ENCODE assay signal across 8 cellular contexts in the genomic region with DNA sequence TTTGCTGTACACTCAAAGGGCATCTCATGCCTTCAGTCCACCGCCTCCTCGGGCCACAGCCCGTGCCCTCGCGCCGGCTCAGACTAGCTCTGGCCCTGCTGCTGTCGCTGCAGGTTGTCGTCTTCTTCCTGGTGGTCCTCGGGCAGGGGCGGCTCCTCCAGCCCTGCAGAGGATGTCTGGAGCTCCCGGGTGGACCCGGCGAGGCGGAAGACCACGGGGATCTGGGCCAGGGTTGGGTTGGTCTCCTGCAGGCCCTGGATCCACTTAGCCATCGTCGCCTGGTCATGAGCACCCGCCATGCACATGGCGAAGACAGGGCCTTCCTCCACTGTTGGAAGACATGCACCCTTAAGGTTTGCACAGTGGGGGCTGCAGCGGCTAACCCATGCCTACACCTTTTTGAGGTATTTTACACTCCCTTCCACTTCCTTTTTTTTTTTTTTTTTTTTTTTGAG. TPM values are rescaled to one million over a fixed set of nuclear protein-coding genes. Genes with fewer than 3 reads are reported as not detected.
A peak's percentile ranks its signal among the peaks of the same experiment; 100 is the strongest.
DNase-seq lines count a peak whose midpoint lies in the region; ATAC-seq and TF ChIP-seq lines count a peak whose summit lies in the region.

No MANE protein-coding gene starts in this region.

- DNase-seq in RWPE2 (ENCODE audit: low spot score), result no peak
- DNase-seq in fibroblast of lung (ENCODE audit: low read depth in 2 of 2), result no peak
- peak; percentile 2 to 26 for DNase-seq in trophoblast cell
- no peak for DNase-seq in inferior parietal cortex (ENCODE audit: extremely low spot score)
- DNase-seq in DMS114 treated with DMSO at 0.1 percent for 48 hours (lab: John Stamatoyannopoulos, UW; ENCODE audit: unreplicated experiment), result no peak
- DNase-seq in activated CD8-positive, alpha-beta memory T cell treated with anti-CD3 and anti-CD28 coated beads for 24 hours, result no peak

- H2BK12ac ChIP-seq in trophoblast cell (ENCODE audit: low read length), result no peak overlapping the region

- H2BK120ac ChIP-seq in trophoblast cell (ENCODE audit: insufficient read depth, low read length, poor library complexity), result peak overlapping the region; percentile 82

- H3K23ac ChIP-seq in trophoblast cell (ENCODE audit: low read length), result no peak overlapping the region

- H2AFZ ChIP-seq in fibroblast of lung (ENCODE audit: low read length), result peak overlapping the region; percentile 87
- H2AFZ ChIP-seq in trophoblast cell (ENCODE audit: insufficient read depth, low read length, poor library complexity), result peak overlapping the region; percentile 38

- H4K91ac ChIP-seq in trophoblast cell (ENCODE audit: low read depth, low read length), result peak overlapping the region; percentile 82

- H3K4me3 ChIP-seq in RWPE2 (ENCODE audit: severe bottlenecking) (peak overlapping the region; percentile 65), fibroblast of lung (replicated peaks in 1 of 4; ENCODE audit: control extremely low read depth in 1 of 4, insufficient read depth in 1 of 4, low read depth in 3 of 4, low read length in 4 of 4) (peak overlapping the region; percentile 31 to 74 (median 66)), trophoblast cell (ENCODE audit: low read depth, low read length) (peak overlapping the region; percentile 55)

- peak overlapping the region; percentile 26 for H3K9ac ChIP-seq in fibroblast of lung (ENCODE audit: insufficient read depth, low read length)
- peak overlapping the region; percentile 69 for H3K9ac ChIP-seq in trophoblast cell (ENCODE audit: low read length)

- no CpG with 5 or more reads among the region's 20 CpGs for WGBS in trophoblast cell (ENCODE audit: extremely low coverage, insufficient coverage, insufficient read length)

- peak overlapping the region; percentile 94 for H4K12ac ChIP-seq in trophoblast cell (ENCODE audit: low read depth, low read length)

- H3K4me1 ChIP-seq in RWPE2 (ENCODE audit: insufficient read depth, poor library complexity, severe bottlenecking) (no peaks in the 10 kb centered on the region), fibroblast of lung (ENCODE audit: control insufficient read depth, extremely low read depth, insufficient read depth, low read length) (peaks cover 6% of the 10 kb centered on the region), trophoblast cell (ENCODE audit: control insufficient read depth in 1 of 2, insufficient read depth in 2 of 2, low read length in 2 of 2) (peaks cover 19 to 23% of the 10 kb centered on the region in 2 experiments)

- peak overlapping the region; percentile 96 for H4K8ac ChIP-seq in trophoblast cell (ENCODE audit: low read depth, low read length)

- no peaks in the 10 kb centered on the region for H3K36me3 ChIP-seq in RWPE2 (ENCODE audit: low read depth)
- no peaks in the 10 kb centered on the region for H3K36me3 ChIP-seq in fibroblast of lung (ENCODE audit: control insufficient read depth, insufficient read depth, low read length)
- H3K36me3 ChIP-seq in trophoblast cell (ENCODE audit: control insufficient read depth in 1 of 2, insufficient read depth in 2 of 2, low read length in 2 of 2), result peaks cover 3 to 4% of the 10 kb centered on the region in 2 experiments

- ATAC-seq in GM18870 (IDR thresholded peaks at IDR 0.05; ENCODE audit: unreplicated experiment), result peak; percentile 21
- peak; percentile 19 for ATAC-seq in HG02763 (IDR thresholded peaks at IDR 0.05; ENCODE audit: unreplicated experiment)
- peak; percentile 31 for ATAC-seq in RWPE2 (ENCODE audit: low read depth)

- TF ChIP-seq CTCF in RWPE2 (IDR thresholded peaks at IDR 0.05; ENCODE audit: poor library complexity, severe bottlenecking) (no peak), fibroblast of lung (conservative IDR thresholded peaks at IDR 0.05 in 1 of 2, IDR thresholded peaks at IDR 0.05 in 1 of 2; ENCODE audit: low read depth in 1 of 2, low read length in 2 of 2) (no peak)

- H3K18ac ChIP-seq in trophoblast cell (ENCODE audit: low read length), result peak overlapping the region; percentile 83

- H3K14ac ChIP-seq in trophoblast cell (ENCODE audit: low read length), result peak overlapping the region; percentile 82

- H3K27ac ChIP-seq in RWPE2 (ENCODE audit: poor library complexity, severe bottlenecking) (peak overlapping the region; percentile 68), fibroblast of lung (ENCODE audit: insufficient read depth, low read length) (peak overlapping the region; percentile 44), trophoblast cell (ENCODE audit: low read depth, low read length) (peak overlapping the region; percentile 15)

- peak overlapping the region; percentile 96 for H2AK5ac ChIP-seq in trophoblast cell (ENCODE audit: low read length)

- H2BK5ac ChIP-seq in trophoblast cell (ENCODE audit: low read depth, low read length, poor library complexity), result peak overlapping the region; percentile 7

- H3K4me2 ChIP-seq in fibroblast of lung (ENCODE audit: extremely low read depth, insufficient read depth, low read length) (peak overlapping the region; percentile 83), trophoblast cell (ENCODE audit: low read length) (peak overlapping the region; percentile 79)

- H3K4ac ChIP-seq in trophoblast cell (ENCODE audit: low read depth, low read length), result peak overlapping the region; percentile 74

- H4K20me1 ChIP-seq in fibroblast of lung (ENCODE audit: control insufficient read depth, extremely low read depth, insufficient read depth, low read length), result no peaks in the 10 kb centered on the region

- H3K79me2 ChIP-seq in fibroblast of lung (ENCODE audit: control insufficient read depth, insufficient read depth, low read length), result no peaks in the 10 kb centered on the region
- H3K79me2 ChIP-seq in trophoblast cell (ENCODE audit: control insufficient read depth, insufficient read depth, low read length, poor library complexity), result peaks cover 4% of the 10 kb centered on the region

- no peaks in the 10 kb centered on the region for H3K9me3 ChIP-seq in RWPE2 (ENCODE audit: severe bottlenecking)
- H3K9me3 ChIP-seq in fibroblast of lung (ENCODE audit: control insufficient read depth, insufficient read depth, low read depth, low read length), result no peaks in the 10 kb centered on the region
- no peaks in the 10 kb centered on the region for H3K9me3 ChIP-seq in trophoblast cell (ENCODE audit: insufficient read depth, low read depth, low read length)

- H3K27me3 ChIP-seq in RWPE2 (ENCODE audit: insufficient read depth, poor library complexity, severe bottlenecking) (no peaks in the 10 kb centered on the region), fibroblast of lung (ENCODE audit: control insufficient read depth, insufficient read depth, low read length) (no peaks in the 10 kb centered on the region), trophoblast cell (ENCODE audit: insufficient read depth, low read length) (no peaks in the 10 kb centered on the region)

- peaks cover 4% of the 10 kb centered on the region for H3K79me1 ChIP-seq in trophoblast cell (ENCODE audit: low read length)

RNA-seq across cellular contexts. Expression of gene ZNF653, which starts 0.5 kb away (rescaled TPM):
- 3.5 and 3.6 TPM in 2 replicates for total RNA-seq in fibroblast of lung
- polyA plus RNA-seq in fibroblast of lung, result 3.1 and 5.5 TPM in 2 replicates
- 2.8 and 3.5 TPM in 2 replicates for polyA plus RNA-seq in fibroblast of lung (2012)
- polyA minus RNA-seq in fibroblast of lung (ENCODE audit: low replicate concordance), result 4.0 and 4.4 TPM in 2 replicates
- polyA plus RNA-seq in trophoblast cell (2013), result 5.9 and 6.1 TPM in 2 replicates

RNA-seq across cellular contexts. Expression of gene ECSIT, which starts 22.8 kb away (rescaled TPM):
- 33.5 and 49.1 TPM in 2 replicates for total RNA-seq in fibroblast of lung
- polyA plus RNA-seq in fibroblast of lung, result 19.3 and 22.6 TPM in 2 replicates
- polyA plus RNA-seq in fibroblast of lung (2012), result 22.3 and 22.7 TPM in 2 replicates
- polyA minus RNA-seq in fibroblast of lung (ENCODE audit: low replicate concordance), result 49.5 and 93.5 TPM in 2 replicates
- polyA plus RNA-seq in trophoblast cell (2013), result 20.3 and 22.0 TPM in 2 replicates

RNA-seq across cellular contexts. Expression of gene ELAVL3, which starts 25.3 kb away (rescaled TPM):
- under 0.01 TPM in 1 of 2 replicates, not detected in the other for total RNA-seq in fibroblast of lung
- polyA plus RNA-seq in fibroblast of lung, result not detected in 2 replicates
- polyA plus RNA-seq in fibroblast of lung (2012), result not detected in 2 replicates
- polyA minus RNA-seq in fibroblast of lung (ENCODE audit: low replicate concordance), result not detected in 2 replicates
- polyA plus RNA-seq in trophoblast cell (2013), result 0.07 and 0.10 TPM in 2 replicates

RNA-seq across cellular contexts. Expression of gene CNN1, which starts 32.5 kb away (rescaled TPM):
- total RNA-seq in fibroblast of lung, result 17.2 and 20.3 TPM in 2 replicates
- 24.0 and 83.9 TPM in 2 replicates for polyA plus RNA-seq in fibroblast of lung
- 21.5 and 75.0 TPM in 2 replicates for polyA plus RNA-seq in fibroblast of lung (2012)
- polyA minus RNA-seq in fibroblast of lung (ENCODE audit: low replicate concordance), result 4.1 and 29.5 TPM in 2 replicates
- 139 and 140 TPM in 2 replicates for polyA plus RNA-seq in trophoblast cell (2013)

RNA-seq across cellular contexts. Expression of gene ELOF1, which starts 52.9 kb away (rescaled TPM):
- 28.2 and 29.6 TPM in 2 replicates for total RNA-seq in fibroblast of lung
- 52.2 and 57.8 TPM in 2 replicates for polyA plus RNA-seq in fibroblast of lung
- polyA plus RNA-seq in fibroblast of lung (2012), result 55.7 and 87.0 TPM in 2 replicates
- polyA minus RNA-seq in fibroblast of lung (ENCODE audit: low replicate concordance), result 51.1 and 67.5 TPM in 2 replicates
- 68.7 and 69.1 TPM in 2 replicates for polyA plus RNA-seq in trophoblast cell (2013)

Comparison
In these comparisons a context has a peak if more than half of its experiments do, and no peak if none do; other contexts are left out.
1. DNase-seq: peak in trophoblast cell (2 of 2); none in RWPE2 (single experiment), fibroblast of lung (0 of 2), inferior parietal cortex (single experiment), DMS114 treated with DMSO at 0.1 percent for 48 hours (single experiment) and activated CD8-positive, alpha-beta memory T cell treated with anti-CD3 and anti-CD28 coated beads for 24 hours (single experiment).
2. H3K27ac ChIP-seq: peak in every context shown above with its lines; median percentile 68 in RWPE2; 44 in fibroblast of lung; 15 in trophoblast cell.
3. Peak in every context shown above with its lines, with median percentiles within 50 percentile points of each other: ATAC-seq and H3K4me3 ChIP-seq.